In the genomic region with DNA sequence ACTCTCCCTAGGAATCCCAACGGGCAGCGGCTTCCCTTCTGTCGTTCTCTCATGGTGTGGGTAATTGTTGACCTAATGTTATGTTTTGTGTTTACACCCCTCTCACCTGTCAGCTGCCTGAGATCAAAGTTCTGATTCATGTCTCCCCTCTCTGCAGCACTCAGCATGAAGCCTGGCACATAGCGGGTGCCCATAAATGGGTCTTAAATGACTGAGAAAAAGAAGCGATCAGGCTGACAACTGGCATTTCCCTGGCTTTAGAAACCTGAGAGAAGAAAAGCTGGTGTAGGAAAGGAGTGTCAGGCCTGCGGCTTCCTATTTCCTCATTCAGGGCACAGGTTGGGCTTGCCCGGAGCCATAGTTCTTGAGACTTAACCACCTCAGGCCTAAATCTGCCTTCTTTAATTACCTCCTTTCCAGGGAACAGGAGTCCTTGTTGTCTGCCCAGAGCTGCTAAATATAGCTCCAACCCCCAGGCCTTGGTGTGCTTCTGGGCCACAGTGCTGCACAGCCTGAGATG, we compare ENCODE assay signal across 1 cellular context.
TF ChIP-seq lines count a peak whose summit lies in the region.

No MANE protein-coding gene starts in this region.

TF ChIP-seq in HepG2, 621 proteins besides CTCF, POLR2A, EP300 and RAD21 (continued from another document and continues in another):
- TF ChIP-seq, protein P1, sequence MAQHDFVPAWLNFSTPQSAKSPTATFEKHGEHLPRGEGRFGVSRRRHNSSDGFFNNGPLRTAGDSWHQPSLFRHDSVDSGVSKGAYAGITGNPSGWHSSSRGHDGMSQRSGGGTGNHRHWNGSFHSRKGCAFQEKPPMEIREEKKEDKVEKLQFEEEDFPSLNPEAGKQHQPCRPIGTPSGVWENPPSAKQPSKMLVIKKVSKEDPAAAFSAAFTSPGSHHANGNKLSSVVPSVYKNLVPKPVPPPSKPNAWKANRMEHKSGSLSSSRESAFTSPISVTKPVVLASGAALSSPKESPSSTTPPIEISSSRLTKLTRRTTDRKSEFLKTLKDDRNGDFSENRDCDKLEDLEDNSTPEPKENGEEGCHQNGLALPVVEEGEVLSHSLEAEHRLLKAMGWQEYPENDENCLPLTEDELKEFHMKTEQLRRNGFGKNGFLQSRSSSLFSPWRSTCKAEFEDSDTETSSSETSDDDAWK (CRISPR knock-in tag; IDR thresholded peaks at IDR 0.05) = no peak
- TF ChIP-seq ZNF687 (CRISPR knock-in tag; IDR thresholded peaks at IDR 0.05) = no peak
- TF ChIP-seq TFDP1 (CRISPR knock-in tag; IDR thresholded peaks at IDR 0.05; ENCODE audit: borderline replicate concordance) = no peak
- no peak for TF ChIP-seq ZNF33B (CRISPR knock-in tag; IDR thresholded peaks at IDR 0.05)
- no peak for TF ChIP-seq CENPT (CRISPR knock-in tag; IDR thresholded peaks at IDR 0.05; ENCODE audit: low read depth)
- TF ChIP-seq RXRB (CRISPR knock-in tag; IDR thresholded peaks at IDR 0.05; ENCODE audit: borderline replicate concordance) = peak; percentile 51; the same call in 1 of the 2 replicates
- TF ChIP-seq, protein P2, sequence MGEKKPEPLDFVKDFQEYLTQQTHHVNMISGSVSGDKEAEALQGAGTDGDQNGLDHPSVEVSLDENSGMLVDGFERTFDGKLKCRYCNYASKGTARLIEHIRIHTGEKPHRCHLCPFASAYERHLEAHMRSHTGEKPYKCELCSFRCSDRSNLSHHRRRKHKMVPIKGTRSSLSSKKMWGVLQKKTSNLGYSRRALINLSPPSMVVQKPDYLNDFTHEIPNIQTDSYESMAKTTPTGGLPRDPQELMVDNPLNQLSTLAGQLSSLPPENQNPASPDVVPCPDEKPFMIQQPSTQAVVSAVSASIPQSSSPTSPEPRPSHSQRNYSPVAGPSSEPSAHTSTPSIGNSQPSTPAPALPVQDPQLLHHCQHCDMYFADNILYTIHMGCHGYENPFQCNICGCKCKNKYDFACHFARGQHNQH (CRISPR knock-in tag; IDR thresholded peaks at IDR 0.05) = peak; percentile 53; the same call in 1 of the 2 replicates
- TF ChIP-seq ATM (IDR thresholded peaks at IDR 0.05; ENCODE audit: borderline replicate concordance) = no peak
- TF ChIP-seq HNF4A (CRISPR knock-in tag; IDR thresholded peaks at IDR 0.05) = peak; percentile 88
- TF ChIP-seq ZNF276 (CRISPR knock-in tag; IDR thresholded peaks at IDR 0.05; ENCODE audit: low read depth) = no peak
- TF ChIP-seq, protein P3, sequence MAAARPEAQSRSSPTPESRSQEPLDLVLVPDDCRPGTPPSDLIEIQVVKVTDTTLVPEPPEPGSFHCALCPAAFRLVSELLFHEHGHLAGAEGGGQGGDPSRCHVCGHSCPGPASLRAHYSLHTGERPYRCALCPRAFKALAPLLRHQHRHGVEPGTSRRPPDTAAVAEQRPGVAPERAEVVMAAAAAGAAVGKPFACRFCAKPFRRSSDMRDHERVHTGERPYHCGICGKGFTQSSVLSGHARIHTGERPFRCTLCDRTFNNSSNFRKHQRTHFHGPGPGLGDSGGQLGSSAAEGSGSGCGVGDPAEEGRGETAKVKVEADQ (CRISPR knock-in tag; IDR thresholded peaks at IDR 0.05; ENCODE audit: borderline replicate concordance) = no peak
- TF ChIP-seq ZNF292 (CRISPR knock-in tag; IDR thresholded peaks at IDR 0.05; ENCODE audit: borderline replicate concordance, low read depth) = peak; percentile 69; the same call in 1 of the 2 replicates
- TF ChIP-seq SMARCE1 (IDR thresholded peaks at IDR 0.05; ENCODE audit: borderline replicate concordance) = no peak
- no peak for TF ChIP-seq ZNF841 (CRISPR knock-in tag; IDR thresholded peaks at IDR 0.05; ENCODE audit: borderline replicate concordance)
- 0 out of 2 replicates have a peak, but pooled peaks have one; percentile 38 for TF ChIP-seq ZNF224 (CRISPR knock-in tag; IDR thresholded peaks at IDR 0.05)
- no peak for TF ChIP-seq CHCHD3 (CRISPR knock-in tag; IDR thresholded peaks at IDR 0.05)
- TF ChIP-seq, protein P4, sequence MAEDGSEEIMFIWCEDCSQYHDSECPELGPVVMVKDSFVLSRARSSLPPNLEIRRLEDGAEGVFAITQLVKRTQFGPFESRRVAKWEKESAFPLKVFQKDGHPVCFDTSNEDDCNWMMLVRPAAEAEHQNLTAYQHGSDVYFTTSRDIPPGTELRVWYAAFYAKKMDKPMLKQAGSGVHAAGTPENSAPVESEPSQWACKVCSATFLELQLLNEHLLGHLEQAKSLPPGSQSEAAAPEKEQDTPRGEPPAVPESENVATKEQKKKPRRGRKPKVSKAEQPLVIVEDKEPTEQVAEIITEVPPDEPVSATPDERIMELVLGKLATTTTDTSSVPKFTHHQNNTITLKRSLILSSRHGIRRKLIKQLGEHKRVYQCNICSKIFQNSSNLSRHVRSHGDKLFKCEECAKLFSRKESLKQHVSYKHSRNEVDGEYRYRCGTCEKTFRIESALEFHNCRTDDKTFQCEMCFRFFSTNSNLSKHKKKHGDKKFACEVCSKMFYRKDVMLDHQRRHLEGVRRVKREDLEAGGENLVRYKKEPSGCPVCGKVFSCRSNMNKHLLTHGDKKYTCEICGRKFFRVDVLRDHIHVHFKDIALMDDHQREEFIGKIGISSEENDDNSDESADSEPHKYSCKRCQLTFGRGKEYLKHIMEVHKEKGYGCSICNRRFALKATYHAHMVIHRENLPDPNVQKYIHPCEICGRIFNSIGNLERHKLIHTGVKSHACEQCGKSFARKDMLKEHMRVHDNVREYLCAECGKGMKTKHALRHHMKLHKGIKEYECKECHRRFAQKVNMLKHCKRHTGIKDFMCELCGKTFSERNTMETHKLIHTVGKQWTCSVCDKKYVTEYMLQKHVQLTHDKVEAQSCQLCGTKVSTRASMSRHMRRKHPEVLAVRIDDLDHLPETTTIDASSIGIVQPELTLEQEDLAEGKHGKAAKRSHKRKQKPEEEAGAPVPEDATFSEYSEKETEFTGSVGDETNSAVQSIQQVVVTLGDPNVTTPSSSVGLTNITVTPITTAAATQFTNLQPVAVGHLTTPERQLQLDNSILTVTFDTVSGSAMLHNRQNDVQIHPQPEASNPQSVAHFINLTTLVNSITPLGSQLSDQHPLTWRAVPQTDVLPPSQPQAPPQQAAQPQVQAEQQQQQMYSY (CRISPR knock-in tag; IDR thresholded peaks at IDR 0.05) = no peak
- TF ChIP-seq GATAD2A (CRISPR knock-in tag; IDR thresholded peaks at IDR 0.05) = peak; percentile 91
- TF ChIP-seq SMC3 (IDR thresholded peaks at IDR 0.05; ENCODE audit: low read length) = peak; percentile 11; the same call in 1 of the 2 replicates
- TF ChIP-seq SIN3B (IDR thresholded peaks at IDR 0.05; ENCODE audit: low read length) = no peak
- TF ChIP-seq EED (CRISPR knock-in tag; IDR thresholded peaks at IDR 0.05) = no peak
- no peak for TF ChIP-seq ZNF230 (CRISPR knock-in tag; IDR thresholded peaks at IDR 0.05)
- TF ChIP-seq, protein P5, sequence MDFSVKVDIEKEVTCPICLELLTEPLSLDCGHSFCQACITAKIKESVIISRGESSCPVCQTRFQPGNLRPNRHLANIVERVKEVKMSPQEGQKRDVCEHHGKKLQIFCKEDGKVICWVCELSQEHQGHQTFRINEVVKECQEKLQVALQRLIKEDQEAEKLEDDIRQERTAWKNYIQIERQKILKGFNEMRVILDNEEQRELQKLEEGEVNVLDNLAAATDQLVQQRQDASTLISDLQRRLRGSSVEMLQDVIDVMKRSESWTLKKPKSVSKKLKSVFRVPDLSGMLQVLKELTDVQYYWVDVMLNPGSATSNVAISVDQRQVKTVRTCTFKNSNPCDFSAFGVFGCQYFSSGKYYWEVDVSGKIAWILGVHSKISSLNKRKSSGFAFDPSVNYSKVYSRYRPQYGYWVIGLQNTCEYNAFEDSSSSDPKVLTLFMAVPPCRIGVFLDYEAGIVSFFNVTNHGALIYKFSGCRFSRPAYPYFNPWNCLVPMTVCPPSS (IDR thresholded peaks at IDR 0.05) = no peak
- no peak for TF ChIP-seq CC2D1A (CRISPR knock-in tag; IDR thresholded peaks at IDR 0.05)
- TF ChIP-seq, protein P6, sequence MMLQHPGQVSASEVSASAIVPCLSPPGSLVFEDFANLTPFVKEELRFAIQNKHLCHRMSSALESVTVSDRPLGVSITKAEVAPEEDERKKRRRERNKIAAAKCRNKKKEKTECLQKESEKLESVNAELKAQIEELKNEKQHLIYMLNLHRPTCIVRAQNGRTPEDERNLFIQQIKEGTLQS (CRISPR knock-in tag; IDR thresholded peaks at IDR 0.05) = no peak
- 0 out of 2 replicates have a peak, but pooled peaks have one; percentile 30 for TF ChIP-seq ZNF772 (CRISPR knock-in tag; IDR thresholded peaks at IDR 0.05)
- 0 out of 2 replicates have a peak, but pooled peaks have one; percentile 31 for TF ChIP-seq ZMAT3 (CRISPR knock-in tag; conservative IDR thresholded peaks at IDR 0.05)
- no peak for TF ChIP-seq FLYWCH1 (CRISPR knock-in tag; IDR thresholded peaks at IDR 0.05)
- TF ChIP-seq TOPORS (CRISPR knock-in tag; IDR thresholded peaks at IDR 0.05) = no peak
- TF ChIP-seq, protein P7, sequence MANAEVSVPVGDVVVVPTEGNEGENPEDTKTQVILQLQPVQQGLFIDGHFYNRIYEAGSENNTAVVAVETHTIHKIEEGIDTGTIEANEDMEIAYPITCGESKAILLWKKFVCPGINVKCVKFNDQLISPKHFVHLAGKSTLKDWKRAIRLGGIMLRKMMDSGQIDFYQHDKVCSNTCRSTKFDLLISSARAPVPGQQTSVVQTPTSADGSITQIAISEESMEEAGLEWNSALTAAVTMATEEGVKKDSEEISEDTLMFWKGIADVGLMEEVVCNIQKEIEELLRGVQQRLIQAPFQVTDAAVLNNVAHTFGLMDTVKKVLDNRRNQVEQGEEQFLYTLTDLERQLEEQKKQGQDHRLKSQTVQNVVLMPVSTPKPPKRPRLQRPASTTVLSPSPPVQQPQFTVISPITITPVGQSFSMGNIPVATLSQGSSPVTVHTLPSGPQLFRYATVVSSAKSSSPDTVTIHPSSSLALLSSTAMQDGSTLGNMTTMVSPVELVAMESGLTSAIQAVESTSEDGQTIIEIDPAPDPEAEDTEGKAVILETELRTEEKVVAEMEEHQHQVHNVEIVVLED (CRISPR knock-in tag; IDR thresholded peaks at IDR 0.05; ENCODE audit: borderline replicate concordance) = no peak
- no peak for TF ChIP-seq HNRNPUL1 (IDR thresholded peaks at IDR 0.05; ENCODE audit: low read depth, low read length)
- no peak for TF ChIP-seq POLR2AphosphoS5 (IDR thresholded peaks at IDR 0.05; ENCODE audit: low read depth, low read length)
- TF ChIP-seq ZFY (CRISPR knock-in tag; IDR thresholded peaks at IDR 0.05) = no peak
- TF ChIP-seq, protein P8, sequence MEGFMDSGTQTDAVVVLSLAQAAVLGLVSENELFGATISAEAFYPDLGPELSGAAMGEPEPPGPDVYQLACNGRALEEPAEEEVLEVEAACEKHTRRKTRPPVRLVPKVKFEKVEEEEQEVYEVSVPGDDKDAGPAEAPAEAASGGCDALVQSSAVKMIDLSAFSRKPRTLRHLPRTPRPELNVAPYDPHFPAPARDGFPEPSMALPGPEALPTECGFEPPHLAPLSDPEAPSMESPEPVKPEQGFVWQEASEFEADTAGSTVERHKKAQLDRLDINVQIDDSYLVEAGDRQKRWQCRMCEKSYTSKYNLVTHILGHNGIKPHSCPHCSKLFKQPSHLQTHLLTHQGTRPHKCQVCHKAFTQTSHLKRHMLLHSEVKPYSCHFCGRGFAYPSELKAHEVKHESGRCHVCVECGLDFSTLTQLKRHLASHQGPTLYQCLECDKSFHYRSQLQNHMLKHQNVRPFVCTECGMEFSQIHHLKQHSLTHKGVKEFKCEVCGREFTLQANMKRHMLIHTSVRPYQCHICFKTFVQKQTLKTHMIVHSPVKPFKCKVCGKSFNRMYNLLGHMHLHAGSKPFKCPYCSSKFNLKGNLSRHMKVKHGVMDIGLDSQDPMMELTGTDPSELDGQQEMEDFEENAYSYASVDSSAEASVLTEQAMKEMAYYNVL (CRISPR knock-in tag; IDR thresholded peaks at IDR 0.05; ENCODE audit: borderline replicate concordance) = no peak
